ENCODE assay signal across 8 cellular contexts in the genomic region with DNA sequence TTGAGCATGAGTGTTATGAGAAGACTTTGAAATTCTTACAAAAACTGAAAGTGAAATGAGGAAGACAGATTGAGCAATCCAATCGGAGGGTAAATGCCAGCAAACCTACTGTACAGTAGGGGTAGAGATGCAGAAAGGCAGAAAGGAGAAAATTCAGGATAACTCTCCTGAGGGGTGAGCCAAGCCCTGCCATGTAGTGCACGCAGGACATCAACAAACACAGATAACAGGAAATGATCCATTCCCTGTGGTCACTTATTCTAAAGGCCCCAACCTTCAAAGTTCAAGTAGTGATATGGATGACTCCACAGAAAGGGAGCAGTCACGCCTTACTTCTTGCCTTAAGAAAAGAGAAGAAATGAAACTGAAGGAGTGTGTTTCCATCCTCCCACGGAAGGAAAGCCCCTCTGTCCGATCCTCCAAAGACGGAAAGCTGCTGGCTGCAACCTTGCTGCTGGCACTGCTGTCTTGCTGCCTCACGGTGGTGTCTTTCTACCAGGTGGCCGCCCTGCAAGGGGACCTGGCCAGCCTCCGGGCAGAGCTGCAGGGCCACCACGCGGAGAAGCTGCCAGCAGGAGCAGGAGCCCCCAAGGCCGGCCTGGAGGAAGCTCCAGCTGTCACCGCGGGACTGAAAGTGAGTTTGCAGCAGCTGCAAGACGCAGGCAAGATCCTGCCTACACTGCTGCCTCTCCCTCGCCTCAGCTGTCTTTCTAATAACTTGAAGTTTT. TPM values are rescaled to one million over a fixed set of nuclear protein-coding genes. Genes with fewer than 3 reads are reported as not detected.
DNase-seq lines count a peak whose midpoint lies in the region; ATAC-seq and TF ChIP-seq lines count a peak whose summit lies in the region.

Gene TNFSF13B, plus strand, starts transcription at position 118 of the 728 bp plus-strand sequence. Its CDS starts 178 bp downstream, at position 296.

- ATAC-seq in GM21360 (IDR thresholded peaks at IDR 0.05; ENCODE audit: unreplicated experiment), result peak; percentile 58
- peak; percentile 72 to 91 (median 85) for ATAC-seq in right lobe of liver

- H3K4me3 ChIP-seq in WERI-Rb-1 (ENCODE audit: low read depth, low read length) (no peak within 1 kb of the TSS), right lobe of liver (peak within 1 kb of the TSS; percentile 35 to 46 (median 43))

- no peaks in the 10 kb centered on the region for H3K27me3 ChIP-seq in WERI-Rb-1 (ENCODE audit: insufficient read depth, low read depth, severe bottlenecking)
- no peaks in the 10 kb centered on the region for H3K27me3 ChIP-seq in right lobe of liver

- TF ChIP-seq CTCF in WERI-Rb-1 (IDR thresholded peaks at IDR 0.05; ENCODE audit: low read depth, low read length) (peak; percentile 43; the same call in 1 of the 2 replicates), right lobe of liver (IDR thresholded peaks at IDR 0.05) (peak in 1 of 4 donors; percentile 21)

- H3K9me3 ChIP-seq in WERI-Rb-1 (ENCODE audit: severe bottlenecking) (no peaks in the 10 kb centered on the region), right lobe of liver (no peaks in the 10 kb centered on the region)

- intact Hi-C loops in right lobe of liver (cut with DNase I), result no loop called here

- peaks cover 0 to 7% (median 0%) of the 10 kb centered on the region in 4 donors for H3K4me1 ChIP-seq in right lobe of liver

- 17% methylated on average over 7 of the region's 16 CpGs for WGBS in right lobe of liver (ENCODE audit: insufficient coverage, low coverage, low lambda C conversion rate, missing lambda C conversion rate)

- DNase-seq in D341Med (ENCODE audit: low spot score), result peak; percentile 20
- peak; percentile 49 for DNase-seq in HT-29 (ENCODE audit: low spot score)
- peak; percentile 56 for DNase-seq in WERI-Rb-1
- DNase-seq in cerebellum (ENCODE audit: low spot score), result peak; percentile 4
- DNase-seq in right lobe of liver, result peak; percentile 63 to 76 (median 70)
- DNase-seq in stimulated activated CD8-positive, alpha-beta memory T cell treated with anti-CD3 and anti-CD28 coated beads, Interleukin-15, amount 100 ng/mL, for 48 hours (ENCODE audit: low read depth in 2 of 2), result peak; percentile 21 to 27
- DNase-seq in NCI-H1105 treated with DMSO at 0.1 percent for 48 hours (lab: John Stamatoyannopoulos, UW), result no peak

- H3K36me3 ChIP-seq in WERI-Rb-1, result no peaks in the 10 kb centered on the region
- H3K36me3 ChIP-seq in right lobe of liver, result no peaks in the 10 kb centered on the region

- no peak within 1 kb of the TSS for H3K27ac ChIP-seq in WERI-Rb-1
- peak within 1 kb of the TSS; percentile 20 to 71 (median 56) for H3K27ac ChIP-seq in right lobe of liver

- no peak for TF ChIP-seq POLR2A in right lobe of liver (IDR thresholded peaks at IDR 0.05)

RNA-seq across cellular contexts. Expression of gene TNFSF13B, which starts in this region (rescaled TPM):
- total RNA-seq in HT-29 (2014; rRNA removed; shearing (Covaris generic)), result 0.08 and 0.15 TPM in 2 replicates
- total RNA-seq in cerebellum, result 1.6 TPM
- 1 to 10 TPM; 1.5 to 4.7 (median 3.6) TPM for total RNA-seq in right lobe of liver

Comparison
In these comparisons a context has a peak if more than half of its experiments do, and no peak if none do; other contexts are left out.
1. Peak in DNase-seq in HT-29; RNA of the gene not detected or under 1 TPM.